Comparison of ENCODE assay signal across 7 cellular contexts in genomic region chr1:20620005-20620404, GRCh38.
"Had no signal": no experiment of that assay in that cellular context is flagged by ENCODE, and none has a peak within 500 bp of the region (broad histone marks: within the 10 kb centered on the region; RNA-seq: fewer than 3 reads in every experiment).

No MANE protein-coding gene starts in this region.

- DNase-seq: H9, HCEC 1CT, HFFc6, KBM-7 had no signal

- H3K4me3 Mint-ChIP-seq: GM23338, H9, HFFc6 had no signal

- H3K9me3 Mint-ChIP-seq: H9, HFFc6 had no signal

- H3K27ac Mint-ChIP-seq: GM23338, H9, HFFc6 had no signal

- H3K4me3 ChIP-seq: GM23338 had no signal

- ATAC-seq: GM23338, HepG2 had no signal

- H3K27ac ChIP-seq: HL-60 had no signal
